Comparison of ENCODE assay signal across 33 cellular contexts in the genomic region with DNA sequence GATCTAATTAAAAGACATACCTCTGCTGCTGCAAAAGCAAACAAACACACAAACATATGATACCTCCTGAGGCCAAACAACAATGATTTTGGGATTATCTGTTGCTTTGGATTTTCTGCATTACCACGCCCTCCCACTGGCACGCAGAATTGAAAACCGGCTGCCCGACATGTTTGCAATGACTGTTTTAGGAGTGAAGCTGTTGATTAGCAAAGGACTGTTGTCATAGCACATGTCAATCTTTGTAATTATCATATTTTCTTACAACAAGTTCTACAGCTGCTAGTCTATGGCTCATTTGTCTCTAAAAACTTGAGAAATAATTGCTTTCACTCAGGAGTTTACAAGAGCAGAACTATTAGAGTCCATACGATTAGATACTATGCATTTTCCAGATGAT.
"Had no signal": no experiment of that assay in that cellular context is flagged by ENCODE, and none has a peak within 500 bp of the region (broad histone marks: within the 10 kb centered on the region; RNA-seq: fewer than 3 reads in every experiment).

No MANE protein-coding gene starts in this region.

- H3K9me3 ChIP-seq: MG63 had no signal

- H3K4me3 ChIP-seq: MG63 had no signal

- H3K36me3 ChIP-seq: MG63 had no signal

- DNase-seq: Karpas-422, Kasumi-1, MG63, MM.1S, MV-4-11, NCI-H1048, NCI-H1092, NCI-H1092 treated with DMSO at 0.1 percent for 48 hours, NCI-H1105, NCI-H1105 treated with DMSO at 0.1 percent for 48 hours, NCI-H1417 treated with DMSO at 0.1 percent for 48 hours, NCI-H1436, NCI-H1436 treated with DMSO at 0.1 percent for 48 hours, NCI-H146, NCI-H1694, NCI-H1694 treated with DMSO at 0.1 percent for 48 hours, NCI-H187, NCI-H187 treated with DMSO at 0.1 percent for 48 hours, NCI-H1930, NCI-H2029, NCI-H2029 treated with DMSO at 0.1 percent for 48 hours, NCI-H2081, NCI-H2081 treated with DMSO at 0.1 percent for 48 hours, NCI-H2107, NCI-H2171, NCI-H2171 treated with DMSO at 0.1 percent for 48 hours, NCI-H2227 treated with DMSO at 0.1 percent for 48 hours, NCI-H226, NCI-H345, NCI-H446, NCI-H446 treated with DMSO at 0.1 percent for 48 hours, NCI-H510A, NCI-H510A treated with DMSO at 0.1 percent for 48 hours had no signal

- H3K27me3 ChIP-seq: MG63 had no signal
